ENCODE assay signal across 8 cellular contexts in the genomic region with DNA sequence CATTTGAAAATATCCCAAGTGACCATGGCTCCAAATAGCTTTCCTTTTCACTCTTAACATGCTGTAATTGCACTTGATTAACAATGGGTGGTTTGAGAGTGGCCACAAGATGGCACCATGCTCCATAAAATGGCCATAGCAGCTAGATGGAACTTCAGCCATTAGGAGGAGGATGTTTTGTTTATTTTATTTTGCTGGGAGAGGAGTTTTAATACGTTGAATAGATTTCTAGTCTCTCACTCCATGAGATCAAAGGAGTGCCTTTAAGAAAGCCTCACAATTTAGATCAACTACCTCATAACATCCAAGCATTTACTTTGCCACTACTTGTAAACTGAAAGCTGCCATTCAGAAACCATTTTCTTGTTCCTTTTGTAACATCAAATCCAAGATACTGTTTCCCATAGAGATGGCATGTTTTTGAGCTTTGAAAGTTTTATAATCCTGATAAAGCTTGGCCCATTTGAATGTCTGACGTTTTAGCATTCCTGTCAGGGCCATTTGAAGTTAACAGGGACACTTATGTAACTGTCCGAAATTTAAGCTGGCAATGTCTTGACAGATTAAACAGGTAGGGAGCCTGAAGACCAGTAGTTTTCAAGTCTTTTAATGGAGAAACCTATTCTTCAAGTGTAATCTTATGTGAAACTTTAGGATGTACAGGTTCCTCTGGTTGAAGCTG. TPM values are rescaled to one million over a fixed set of nuclear protein-coding genes. Genes with fewer than 3 reads are reported as not detected.
DNase-seq lines count a peak whose midpoint lies in the region; ATAC-seq and TF ChIP-seq lines count a peak whose summit lies in the region.

No MANE protein-coding gene starts in this region.

- H3K9ac ChIP-seq in skeletal muscle satellite cell (ENCODE audit: low read depth, low read length) = peak overlapping the region; percentile 29

- peaks cover 16% of the 10 kb centered on the region for H3K4me1 ChIP-seq in skeletal muscle satellite cell (ENCODE audit: control insufficient read depth, insufficient read depth, low read length)

- H3K9me3 ChIP-seq in skeletal muscle satellite cell (replicated peaks; ENCODE audit: low read length) = no peaks in the 10 kb centered on the region

- DNase-seq in GF-D8 (lab: John Stamatoyannopoulos, UW) (peak; percentile 30), NCI-H1417 (lab: John Stamatoyannopoulos, UW) (peak; percentile 56 to 90 (median 61)), T follicular helper cell (ENCODE audit: low read depth) (peak; percentile 73), astrocyte of the spinal cord (ENCODE audit: low read depth, low spot score) (peak; percentile 86), hippocampal formation (lab: John Stamatoyannopoulos, UW) (peak; percentile 66 to 84)

- H3K4me2 ChIP-seq in skeletal muscle satellite cell (ENCODE audit: low read length) = peak overlapping the region; percentile 58

- in situ Hi-C loops in astrocyte of the spinal cord (cut with HindIII; ENCODE audit: low sequenced_read_pairs) = no loop called here

- H3K4me3 ChIP-seq in astrocyte of the spinal cord (ENCODE audit: low read depth, low read length) = no peak overlapping the region
- no peak overlapping the region for H3K4me3 ChIP-seq in skeletal muscle satellite cell (ENCODE audit: low read length)

- peaks cover 39% of the 10 kb centered on the region for H3K36me3 ChIP-seq in skeletal muscle satellite cell (ENCODE audit: insufficient read depth, low read length)

- no peak for ATAC-seq in HG02588 (IDR thresholded peaks at IDR 0.05; ENCODE audit: unreplicated experiment)
- ATAC-seq in HG02938 (IDR thresholded peaks at IDR 0.05; ENCODE audit: unreplicated experiment) = no peak

- peak; percentile 78 for TF ChIP-seq CTCF in astrocyte of the spinal cord (IDR thresholded peaks at IDR 0.05; ENCODE audit: low read depth, low read length)

- H3K27me3 ChIP-seq in skeletal muscle satellite cell (ENCODE audit: control insufficient read depth, insufficient read depth, low read length) = no peaks in the 10 kb centered on the region

RNA-seq across cellular contexts. Expression of gene FEN1, which starts 4.7 kb away (rescaled TPM):
- 28.4 and 30.7 TPM in 2 replicates for total RNA-seq in skeletal muscle satellite cell (2012; rRNA removed)

RNA-seq across cellular contexts. Expression of gene TMEM258, which starts 5.0 kb away (rescaled TPM):
- 56.5 and 69.9 TPM in 2 replicates for total RNA-seq in skeletal muscle satellite cell (2012; rRNA removed)

RNA-seq across cellular contexts. Expression of gene FADS1, which starts 19.4 kb away (rescaled TPM):
- total RNA-seq in skeletal muscle satellite cell (2012; rRNA removed) = 52.4 and 146 TPM in 2 replicates

RNA-seq across cellular contexts. Expression of gene FADS2, which starts 30.7 kb away (rescaled TPM):
- 86.9 and 305 TPM in 2 replicates for total RNA-seq in skeletal muscle satellite cell (2012; rRNA removed)

RNA-seq across cellular contexts. Expression of gene MYRF, which starts 45.0 kb away (rescaled TPM):
- under 0.01 and 0.66 TPM in 2 replicates for total RNA-seq in skeletal muscle satellite cell (2012; rRNA removed)

Comparison
In these comparisons a context has a peak if more than half of its experiments do, and no peak if none do; other contexts are left out.
1. DNase-seq: peak in every context shown above with its lines; median percentile 86 in astrocyte of the spinal cord; 75 in hippocampal formation; 73 in T follicular helper cell; 61 in NCI-H1417; 30 in GF-D8.